In genomic region chr1:27725374-27726172, GRCh38 we compare ENCODE assay signal across 8 cellular contexts.
DNase-seq lines count a peak whose midpoint lies in the region; ATAC-seq and TF ChIP-seq lines count a peak whose summit lies in the region.

TSS of gene FAM76A (plus strand) at chr1:27725961. CDS start at chr1:27726081, 120 bp downstream.

- POLR2A ChIA-PET in GM10248 (lab: Yijun Ruan, JAX) = interaction anchor here (0.5 to 1.7 kb wide), 12 partner anchors 20 to 1225 kb away, joined by 3 to 11 read pairs (median 4); partner anchors contain the start of genes IFI6, PPP1R8, SLC9A1 and STX12

- DNase-seq in GM10248 (ENCODE audit: extremely low spot score) (peak; percentile 100), NB4 (ENCODE audit: low read depth) (peak; percentile 99), SK-N-MC (ENCODE audit: low read depth, low spot score) (peak; percentile 97), germinal center (ENCODE audit: low spot score) (peak; percentile 100), non-pigmented ciliary epithelial cell (ENCODE audit: low read depth) (peak; percentile 96), superior temporal gyrus (ENCODE audit: extremely low spot score) (peak; percentile 99)
- peak; percentile 99 for DNase-seq in activated naive CD4-positive, alpha-beta T cell treated with anti-CD3 and anti-CD28 coated beads, Interleukin-2, amount 50 U/mL, for 16 hours

- peak within 1 kb of the TSS; percentile 74 for H3K27ac ChIP-seq in SK-N-MC

- no peaks in the 10 kb centered on the region for H3K9me3 ChIP-seq in SK-N-MC (ENCODE audit: low read depth, low read length)

- H3K9ac ChIP-seq in SK-N-MC (ENCODE audit: insufficient read length) = peak within 1 kb of the TSS; percentile 85

- peak; percentile 44 for TF ChIP-seq POLR2A in NB4 (IDR thresholded peaks at IDR 0.05; ENCODE audit: extremely low read depth, insufficient read length)

- ATAC-seq in HG02571 (IDR thresholded peaks at IDR 0.05; ENCODE audit: unreplicated experiment) = peak; percentile 95

- H3K36me3 ChIP-seq in SK-N-MC (ENCODE audit: insufficient read depth, low read length) = peaks cover 4% of the 10 kb centered on the region; the same call in 1 of the 2 replicates

- peak within 1 kb of the TSS; percentile 83 for H3K4me3 ChIP-seq in NB4 (ENCODE audit: low read depth, low read length)
- peak within 1 kb of the TSS; percentile 87 for H3K4me3 ChIP-seq in SK-N-MC

- TF ChIP-seq CTCF in GM10248 (IDR thresholded peaks at IDR 0.05; ENCODE audit: control extremely low read depth, extremely low read depth, low read depth, missing control alignments) = peak; percentile 66
- peak; percentile 32 for TF ChIP-seq CTCF in NB4 (IDR thresholded peaks at IDR 0.05; ENCODE audit: low read depth, low read length)

- CTCF ChIA-PET in GM10248 (lab: Yijun Ruan, JAX) = interaction anchor here (0.7 to 2.1 kb wide), 26 partner anchors 10 to 1476 kb away, joined by 3 to 11 read pairs (median 4); partner anchors contain the start of gene STX12

Comparison
In these comparisons a context has a peak if more than half of its experiments do, and no peak if none do; other contexts are left out.
1. Peak in every context shown above with its lines: DNase-seq, ATAC-seq, H3K4me3 ChIP-seq and H3K27ac ChIP-seq.